ENCODE assay signal across 8 cellular contexts in the genomic region with DNA sequence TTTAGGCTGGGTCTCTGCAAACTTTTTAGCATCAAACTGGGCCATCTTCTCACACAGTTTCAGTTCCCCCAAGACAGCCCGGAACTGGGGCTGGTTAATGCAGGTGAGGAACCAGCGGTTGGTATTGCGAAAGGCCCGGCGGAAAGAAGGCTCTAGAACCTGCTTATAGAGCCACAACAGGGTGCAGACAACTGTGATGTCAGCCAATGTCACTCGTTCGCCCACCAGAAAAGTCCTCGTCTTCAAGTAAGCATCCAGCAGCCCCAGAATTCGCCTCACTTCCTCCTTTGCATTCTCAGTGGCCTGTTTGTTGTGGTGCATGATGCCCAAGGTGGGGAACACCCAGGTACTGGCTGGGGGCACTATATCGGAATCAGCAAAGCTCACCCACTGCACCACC. TPM values are rescaled to one million over a fixed set of nuclear protein-coding genes. Genes with fewer than 3 reads are reported as not detected.
DNase-seq lines count a peak whose midpoint lies in the region; ATAC-seq and TF ChIP-seq lines count a peak whose summit lies in the region.
"Not testable (repeated sequence)": the region's sequence is repeated elsewhere in the genome, so short reads cannot be mapped to it uniquely, and the experiment has no call there.

No MANE protein-coding gene starts in this region.

- not testable (repeated sequence) for H3K27me3 ChIP-seq in GM06990 (replicated peaks; ENCODE audit: control insufficient read depth, insufficient read depth, low read length); H9 (ENCODE audit: insufficient read depth, low read length); OCI-LY3 (ENCODE audit: low read depth, low read length)

- H4K20me1 ChIP-seq in H9 (ENCODE audit: control insufficient read depth, insufficient read depth, insufficient read length); OCI-LY3 (ENCODE audit: insufficient read depth, low read length): not testable (repeated sequence)

- H3K4me1 Mint-ChIP-seq in H9, result not testable (repeated sequence)

- H2BK12ac ChIP-seq in H9 (ENCODE audit: insufficient read length, low read depth, low read length), result not testable (repeated sequence)

- H4K8ac ChIP-seq in H9 (replicated peaks; ENCODE audit: insufficient read length, low read depth, low read length), result not testable (repeated sequence)

- peak overlapping the region in 2 of 3 experiments; percentile 83 to 93; a peak in 4 of 7 replicates for H3K27ac Mint-ChIP-seq in H9

- H2BK5ac ChIP-seq in H9 (ENCODE audit: insufficient read length, low read length), result not testable (repeated sequence)

- not testable (repeated sequence) for H3K4me2 ChIP-seq in H9 (ENCODE audit: insufficient read depth, insufficient read length, low read length)
- H3K4me2 ChIP-seq in OCI-LY3 (ENCODE audit: low read length), result peak overlapping the region; percentile 35

- not testable (repeated sequence) for H3K56ac ChIP-seq in H9 (ENCODE audit: insufficient read length, low read depth, low read length)

- H2BK20ac ChIP-seq in H9 (ENCODE audit: low read depth, low read length, poor library complexity, severe bottlenecking), result not testable (repeated sequence)

- not testable (repeated sequence) for H3K4me1 ChIP-seq in H9 (ENCODE audit: insufficient read depth, low read length)
- peaks cover 18% of the 10 kb centered on the region for H3K4me1 ChIP-seq in OCI-LY3 (ENCODE audit: low read length)

- not testable (repeated sequence) for H3K27me3 Mint-ChIP-seq in H9 (ENCODE audit: low read depth)

- not testable (repeated sequence) for H4K91ac ChIP-seq in H9 (ENCODE audit: insufficient read length, low read depth, low read length)

- H3K23me2 ChIP-seq in H9 (ENCODE audit: insufficient read length, low read depth, low read length, poor library complexity, severe bottlenecking), result not testable (repeated sequence)

- not testable (repeated sequence) for H3K9ac ChIP-seq in H9 (ENCODE audit: extremely low read depth, insufficient read length, low read length); OCI-LY3 (ENCODE audit: low read length)

- not testable (repeated sequence) for H3K23ac ChIP-seq in H9 (ENCODE audit: insufficient read length, low read depth, low read length)

- H4K5ac ChIP-seq in H9 (ENCODE audit: insufficient read length, low read depth, low read length), result not testable (repeated sequence)

- H3K4me3 Mint-ChIP-seq in H9, result not testable (repeated sequence)

- H3K79me1 ChIP-seq in H9 (ENCODE audit: insufficient read depth, low read depth, low read length, poor library complexity, severe bottlenecking), result not testable (repeated sequence)

- H3K36me3 Mint-ChIP-seq in H9 (ENCODE audit: insufficient read depth in 1 of 3, low read depth in 3 of 3), result not testable (repeated sequence)

- H3K4ac ChIP-seq in H9 (ENCODE audit: low read depth, low read length), result not testable (repeated sequence)

- TF ChIP-seq CTCF in GM06990 (IDR thresholded peaks at IDR 0.05; ENCODE audit: insufficient read depth, low read length, poor library complexity, severe bottlenecking); H9 (conservative IDR thresholded peaks at IDR 0.05); OCI-LY3 (IDR thresholded peaks at IDR 0.05; ENCODE audit: low read depth, low read length): not testable (repeated sequence)

- H3K18ac ChIP-seq in H9 (ENCODE audit: insufficient read length, low read depth, low read length), result not testable (repeated sequence)

- DNase-seq in GM06990 (ENCODE audit: extremely low read depth, insufficient read length) (peak; percentile 49), germinal center (ENCODE audit: low spot score) (peak; percentile 36)
- DNase-seq in H9, result not testable (repeated sequence)

- ATAC-seq in GM18868 (IDR thresholded peaks at IDR 0.05; ENCODE audit: unreplicated experiment) (peak; percentile 84), GM19468 (IDR thresholded peaks at IDR 0.05; ENCODE audit: extremely low read depth, unreplicated experiment) (peak; percentile 47), HG02981 (IDR thresholded peaks at IDR 0.05; ENCODE audit: unreplicated experiment) (peak; percentile 86), HG03460 (IDR thresholded peaks at IDR 0.05; ENCODE audit: unreplicated experiment) (peak; percentile 85)

- not testable (repeated sequence) for H2BK15ac ChIP-seq in H9 (ENCODE audit: low read depth, low read length)

- H2BK120ac ChIP-seq in H9 (ENCODE audit: low read depth, low read length, poor library complexity, severe bottlenecking), result not testable (repeated sequence)

- H3K36me3 ChIP-seq in GM06990 (ENCODE audit: control insufficient read depth, insufficient read depth, low read length); OCI-LY3 (replicated peaks; ENCODE audit: low read depth, low read length): not testable (repeated sequence)

- not testable (repeated sequence) for H2AK5ac ChIP-seq in H9 (ENCODE audit: insufficient read length, low read length)

- H2AFZ ChIP-seq in H9 (ENCODE audit: low read length); OCI-LY3 (ENCODE audit: low read depth, low read length): not testable (repeated sequence)

- H3T11ph ChIP-seq in H9 (ENCODE audit: low read length), result not testable (repeated sequence)

- not testable (repeated sequence) for H3K9me3 ChIP-seq in H9 (ENCODE audit: control insufficient read depth, low read depth, low read length); OCI-LY3 (ENCODE audit: insufficient read depth, low read length)

- no CpG with 5 or more reads among the region's 10 CpGs for WGBS in H9 (ENCODE audit: extremely low coverage, insufficient read length, low lambda C conversion rate)

- H3K14ac ChIP-seq in H9 (ENCODE audit: insufficient read depth, low read length), result not testable (repeated sequence)

- not testable (repeated sequence) for H3K4me3 ChIP-seq in GM06990 (replicated peaks; ENCODE audit: low read depth, low read length)
- H3K4me3 ChIP-seq in OCI-LY3 (ENCODE audit: low read length), result peak overlapping the region; percentile 4; the same call in 1 of the 2 replicates

- not testable (repeated sequence) for H3K27ac ChIP-seq in H9 (ENCODE audit: insufficient read length, low read depth, low read length)
- H3K27ac ChIP-seq in OCI-LY3 (ENCODE audit: low read length), result peak overlapping the region; percentile 51

- H3K79me2 ChIP-seq in H9 (ENCODE audit: insufficient read depth, low read length), result not testable (repeated sequence)
- peaks cover 19% of the 10 kb centered on the region; the same call in 1 of the 2 replicates for H3K79me2 ChIP-seq in OCI-LY3 (ENCODE audit: low read length)

- H3K9me3 Mint-ChIP-seq in H9, result not testable (repeated sequence)

RNA-seq across cellular contexts. Expression of a gene that starts 46.6 kb away (rescaled TPM):
- total RNA-seq in H9 (2021), result 104 and 110 TPM in 2 replicates
